Comparison of ENCODE assay signal across 2 cellular contexts in genomic region chr11:58530236-58530635, GRCh38.
TF ChIP-seq lines count a peak whose summit lies in the region.

No MANE protein-coding gene starts in this region.

TF ChIP-seq in WTC11, 78 proteins besides CTCF, POLR2A, EP300 and RAD21:
- no peak for TF ChIP-seq ZBTB21 (CRISPR knock-in tag; IDR thresholded peaks at IDR 0.05; ENCODE audit: borderline replicate concordance)
- no peak for TF ChIP-seq TP53 (CRISPR knock-in tag; IDR thresholded peaks at IDR 0.05)
- TF ChIP-seq ELF4 (CRISPR knock-in tag; IDR thresholded peaks at IDR 0.05; ENCODE audit: low read depth) = no peak
- TF ChIP-seq HMGA2 (CRISPR knock-in tag; IDR thresholded peaks at IDR 0.05) = no peak
- no peak for TF ChIP-seq GABPB1 (CRISPR knock-in tag; IDR thresholded peaks at IDR 0.05)
- TF ChIP-seq, protein P1, sequence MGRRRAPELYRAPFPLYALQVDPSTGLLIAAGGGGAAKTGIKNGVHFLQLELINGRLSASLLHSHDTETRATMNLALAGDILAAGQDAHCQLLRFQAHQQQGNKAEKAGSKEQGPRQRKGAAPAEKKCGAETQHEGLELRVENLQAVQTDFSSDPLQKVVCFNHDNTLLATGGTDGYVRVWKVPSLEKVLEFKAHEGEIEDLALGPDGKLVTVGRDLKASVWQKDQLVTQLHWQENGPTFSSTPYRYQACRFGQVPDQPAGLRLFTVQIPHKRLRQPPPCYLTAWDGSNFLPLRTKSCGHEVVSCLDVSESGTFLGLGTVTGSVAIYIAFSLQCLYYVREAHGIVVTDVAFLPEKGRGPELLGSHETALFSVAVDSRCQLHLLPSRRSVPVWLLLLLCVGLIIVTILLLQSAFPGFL (CRISPR knock-in tag; IDR thresholded peaks at IDR 0.05; ENCODE audit: borderline replicate concordance) = no peak
- no peak for TF ChIP-seq GTF2I (CRISPR knock-in tag; conservative IDR thresholded peaks at IDR 0.05)
- TF ChIP-seq MYBL2 (CRISPR knock-in tag; IDR thresholded peaks at IDR 0.05) = no peak
- TF ChIP-seq CREM (CRISPR knock-in tag; IDR thresholded peaks at IDR 0.05) = no peak
- TF ChIP-seq ZBTB43 (CRISPR knock-in tag; IDR thresholded peaks at IDR 0.05) = no peak
- TF ChIP-seq, protein P2, sequence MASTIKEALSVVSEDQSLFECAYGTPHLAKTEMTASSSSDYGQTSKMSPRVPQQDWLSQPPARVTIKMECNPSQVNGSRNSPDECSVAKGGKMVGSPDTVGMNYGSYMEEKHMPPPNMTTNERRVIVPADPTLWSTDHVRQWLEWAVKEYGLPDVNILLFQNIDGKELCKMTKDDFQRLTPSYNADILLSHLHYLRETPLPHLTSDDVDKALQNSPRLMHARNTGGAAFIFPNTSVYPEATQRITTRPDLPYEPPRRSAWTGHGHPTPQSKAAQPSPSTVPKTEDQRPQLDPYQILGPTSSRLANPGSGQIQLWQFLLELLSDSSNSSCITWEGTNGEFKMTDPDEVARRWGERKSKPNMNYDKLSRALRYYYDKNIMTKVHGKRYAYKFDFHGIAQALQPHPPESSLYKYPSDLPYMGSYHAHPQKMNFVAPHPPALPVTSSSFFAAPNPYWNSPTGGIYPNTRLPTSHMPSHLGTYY (CRISPR knock-in tag; IDR thresholded peaks at IDR 0.05) = no peak
- no peak for TF ChIP-seq STAT6 (CRISPR knock-in tag; conservative IDR thresholded peaks at IDR 0.05; ENCODE audit: low read depth)
- TF ChIP-seq NFYB (CRISPR knock-in tag; conservative IDR thresholded peaks at IDR 0.05; ENCODE audit: low read depth) = no peak
- TF ChIP-seq, protein P3, sequence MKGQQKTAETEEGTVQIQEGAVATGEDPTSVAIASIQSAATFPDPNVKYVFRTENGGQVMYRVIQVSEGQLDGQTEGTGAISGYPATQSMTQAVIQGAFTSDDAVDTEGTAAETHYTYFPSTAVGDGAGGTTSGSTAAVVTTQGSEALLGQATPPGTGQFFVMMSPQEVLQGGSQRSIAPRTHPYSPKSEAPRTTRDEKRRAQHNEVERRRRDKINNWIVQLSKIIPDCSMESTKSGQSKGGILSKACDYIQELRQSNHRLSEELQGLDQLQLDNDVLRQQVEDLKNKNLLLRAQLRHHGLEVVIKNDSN (CRISPR knock-in tag; IDR thresholded peaks at IDR 0.05) = no peak
- TF ChIP-seq ATF1 (CRISPR knock-in tag; IDR thresholded peaks at IDR 0.05) = no peak

TF ChIP-seq in HEK293T, 16 proteins besides CTCF, POLR2A, EP300 and RAD21:
- no peak for TF ChIP-seq BHLHE40 (IDR thresholded peaks at IDR 0.05; ENCODE audit: borderline replicate concordance)
- no peak for TF ChIP-seq FOXM1 (IDR thresholded peaks at IDR 0.05; ENCODE audit: borderline replicate concordance)
- TF ChIP-seq ZNF384 (IDR thresholded peaks at IDR 0.05) = no peak
- no peak for TF ChIP-seq PKNOX1 (IDR thresholded peaks at IDR 0.05)
- TF ChIP-seq LEF1 (IDR thresholded peaks at IDR 0.05; ENCODE audit: borderline replicate concordance) = no peak
- TF ChIP-seq L3MBTL2 (conservative IDR thresholded peaks at IDR 0.05) = no peak
- TF ChIP-seq CTBP1 (IDR thresholded peaks at IDR 0.05; ENCODE audit: borderline replicate concordance) = no peak
- TF ChIP-seq HDGF (IDR thresholded peaks at IDR 0.05; ENCODE audit: borderline replicate concordance) = no peak
- no peak for TF ChIP-seq ELF4 (IDR thresholded peaks at IDR 0.05)
- no peak for TF ChIP-seq FOXA1 (IDR thresholded peaks at IDR 0.05)
- no peak for TF ChIP-seq TARDBP (IDR thresholded peaks at IDR 0.05)
- TF ChIP-seq SUZ12 (IDR thresholded peaks at IDR 0.05) = no peak
- TF ChIP-seq SP1 (IDR thresholded peaks at IDR 0.05) = no peak
- TF ChIP-seq NFRKB (IDR thresholded peaks at IDR 0.05) = no peak
